In genomic region chr14:21267886-21268611, GRCh38 we compare ENCODE assay signal across 8 cellular contexts. TPM values are rescaled to one million over a fixed set of nuclear protein-coding genes. Genes with fewer than 3 reads are reported as not detected.
DNase-seq lines count a peak whose midpoint lies in the region; ATAC-seq and FAIRE-seq lines count a peak whose summit lies in the region.

No MANE protein-coding gene starts in this region.

- H3K9me3 Mint-ChIP-seq in T-helper 2 cell treated with Interferon-gamma antibody and Interleukin-4, amounts not matched to agents 5 μg/mL and 100 μg/mL, for 36 hours = no peaks in the 10 kb centered on the region
- no peaks in the 10 kb centered on the region for H3K9me3 Mint-ChIP-seq in activated T-helper 2 cell treated with anti-CD3 and anti-CD28 coated beads, Interferon-gamma antibody, Interleukin-2, Interleukin-4, amounts not matched to agents 10 μg/mL and 5 μg/mL and 100 μg/mL, durations not matched to agents 14 hours and 24 hours and 36 hours

- H3K27me3 Mint-ChIP-seq in T-helper 2 cell treated with Interferon-gamma antibody and Interleukin-4, amounts not matched to agents 5 μg/mL and 100 μg/mL, for 36 hours (ENCODE audit: low read depth) = no peaks in the 10 kb centered on the region
- H3K27me3 Mint-ChIP-seq in activated T-helper 2 cell treated with anti-CD3 and anti-CD28 coated beads, Interferon-gamma antibody, Interleukin-2, Interleukin-4, amounts not matched to agents 10 μg/mL and 5 μg/mL and 100 μg/mL, durations not matched to agents 14 hours and 24 hours and 36 hours (ENCODE audit: low read depth) = no peaks in the 10 kb centered on the region

- H3K4me1 Mint-ChIP-seq in T-helper 2 cell treated with Interferon-gamma antibody and Interleukin-4, amounts not matched to agents 5 μg/mL and 100 μg/mL, for 36 hours (ENCODE audit: low read depth) = peaks cover 49% of the 10 kb centered on the region
- peaks cover 41% of the 10 kb centered on the region for H3K4me1 Mint-ChIP-seq in activated T-helper 2 cell treated with anti-CD3 and anti-CD28 coated beads, Interferon-gamma antibody, Interleukin-2, Interleukin-4, amounts not matched to agents 10 μg/mL and 5 μg/mL and 100 μg/mL, durations not matched to agents 14 hours and 24 hours and 36 hours (ENCODE audit: low read depth)

- peaks cover 25% of the 10 kb centered on the region for H3K4me1 ChIP-seq in stomach smooth muscle (ENCODE audit: control insufficient read depth, insufficient read depth, low read length)

- peaks cover 56% of the 10 kb centered on the region for H3K36me3 Mint-ChIP-seq in T-helper 2 cell treated with Interferon-gamma antibody and Interleukin-4, amounts not matched to agents 5 μg/mL and 100 μg/mL, for 36 hours (ENCODE audit: low read depth)
- H3K36me3 Mint-ChIP-seq in activated T-helper 2 cell treated with anti-CD3 and anti-CD28 coated beads, Interferon-gamma antibody, Interleukin-2, Interleukin-4, amounts not matched to agents 10 μg/mL and 5 μg/mL and 100 μg/mL, durations not matched to agents 14 hours and 24 hours and 36 hours (ENCODE audit: low read depth) = peaks cover 64% of the 10 kb centered on the region

- no peaks in the 10 kb centered on the region for H3K9me3 ChIP-seq in stomach smooth muscle (ENCODE audit: control insufficient read depth in 2 of 2, low read length in 2 of 2)

- H3K36me3 ChIP-seq in stomach smooth muscle (ENCODE audit: control insufficient read depth in 2 of 2, insufficient read depth in 2 of 2, low read length in 2 of 2) = peaks cover 7 to 13% of the 10 kb centered on the region in 2 donors

- H3K9ac ChIP-seq in stomach smooth muscle (ENCODE audit: low read length in 2 of 2) = peak overlapping the region; percentile 99 to 100

- peak overlapping the region; percentile 96 for H3K27ac ChIP-seq in stomach smooth muscle (ENCODE audit: low read length)

- no peak for DNase-seq in T-helper 2 cell treated with Interferon-gamma antibody and Interleukin-4, amounts not matched to agents 5 μg/mL and 100 μg/mL, for 36 hours (ENCODE audit: low spot score)
- DNase-seq in T-helper 2 cell (no peak), iris pigment epithelial cell (ENCODE audit: low read depth) (peak; percentile 43), urothelium cell line (ENCODE audit: low spot score) (no peak), NCI-H1105 treated with DMSO at 0.1 percent for 48 hours (lab: John Stamatoyannopoulos, UW) (no peak)
- DNase-seq in activated T-helper 2 cell treated with anti-CD3 and anti-CD28 coated beads, Interferon-gamma antibody, Interleukin-2, Interleukin-4, amounts not matched to agents 10 μg/mL and 5 μg/mL and 100 μg/mL, durations not matched to agents 14 hours and 24 hours and 36 hours (ENCODE audit: low spot score) = no peak

- H3K4me3 ChIP-seq in stomach smooth muscle (ENCODE audit: low read length in 2 of 2) = peak overlapping the region; percentile 76 to 99

- peak overlapping the region; percentile 85 for H3K27ac Mint-ChIP-seq in T-helper 2 cell treated with Interferon-gamma antibody and Interleukin-4, amounts not matched to agents 5 μg/mL and 100 μg/mL, for 36 hours
- peak overlapping the region; percentile 100 for H3K27ac Mint-ChIP-seq in activated T-helper 2 cell treated with anti-CD3 and anti-CD28 coated beads, Interferon-gamma antibody, Interleukin-2, Interleukin-4, amounts not matched to agents 10 μg/mL and 5 μg/mL and 100 μg/mL, durations not matched to agents 14 hours and 24 hours and 36 hours

- peak overlapping the region; percentile 99 for H3K4me3 Mint-ChIP-seq in T-helper 2 cell treated with Interferon-gamma antibody and Interleukin-4, amounts not matched to agents 5 μg/mL and 100 μg/mL, for 36 hours
- peak overlapping the region; percentile 99 for H3K4me3 Mint-ChIP-seq in activated T-helper 2 cell treated with anti-CD3 and anti-CD28 coated beads, Interferon-gamma antibody, Interleukin-2, Interleukin-4, amounts not matched to agents 10 μg/mL and 5 μg/mL and 100 μg/mL, durations not matched to agents 14 hours and 24 hours and 36 hours (ENCODE audit: low read depth)

- intact Hi-C loops in activated T-helper 2 cell treated with anti-CD3 and anti-CD28 coated beads, Interferon-gamma antibody, Interleukin-2, Interleukin-4, amounts not matched to agents 10 μg/mL and 5 μg/mL and 100 μg/mL, durations not matched to agents 14 hours and 24 hours and 36 hours (cut with micrococcal nuclease) = loop anchor here (2.0 to 10.0 kb wide), 3 partner anchors 41 to 247 kb away; partner anchors contain the start of genes METTL3 and TMEM253

- FAIRE-seq in urothelium cell line (lab: Jason Lieb, UNC) = no peak

- ATAC-seq in HG02938 (IDR thresholded peaks at IDR 0.05; ENCODE audit: unreplicated experiment) = no peak

- H3K27me3 ChIP-seq in stomach smooth muscle (ENCODE audit: control insufficient read depth in 1 of 2, insufficient read depth in 2 of 2, low read length in 2 of 2) = no peaks in the 10 kb centered on the region

RNA-seq across cellular contexts. Expression of gene HNRNPC, which starts 1.2 kb away (rescaled TPM):
- total RNA-seq in activated T-helper 2 cell treated with anti-CD3 and anti-CD28 coated beads, Interferon-gamma antibody, Interleukin-2, Interleukin-4, amounts not matched to agents 10 μg/mL and 5 μg/mL and 100 μg/mL, durations not matched to agents 14 hours and 24 hours and 36 hours = 972 and 976 TPM in 2 replicates

RNA-seq across cellular contexts. Expression of gene RPGRIP1, which starts 11.8 kb away (rescaled TPM):
- total RNA-seq in activated T-helper 2 cell treated with anti-CD3 and anti-CD28 coated beads, Interferon-gamma antibody, Interleukin-2, Interleukin-4, amounts not matched to agents 10 μg/mL and 5 μg/mL and 100 μg/mL, durations not matched to agents 14 hours and 24 hours and 36 hours = not detected in 2 replicates
